In the genomic region with DNA sequence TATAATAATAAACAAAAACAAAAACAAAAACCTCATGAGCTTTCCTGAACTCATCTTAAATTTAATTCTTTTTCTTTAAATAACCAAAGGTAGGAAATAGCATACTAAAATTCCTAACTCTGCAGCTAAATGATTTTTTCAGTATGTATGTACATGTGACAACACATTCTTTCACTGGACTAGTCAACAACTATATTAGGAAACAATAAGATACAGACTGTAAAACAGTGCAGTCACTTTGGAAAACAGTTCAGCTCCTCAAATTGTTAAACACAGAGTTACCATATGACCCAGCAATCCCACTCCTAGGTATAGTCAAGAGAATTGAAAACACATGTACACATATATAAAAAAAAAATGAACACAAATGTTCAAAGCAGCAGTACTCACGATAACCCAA, we compare ENCODE assay signal across 28 cellular contexts.
"Had no signal": no experiment of that assay in that cellular context is flagged by ENCODE, and none has a peak within 500 bp of the region (broad histone marks: within the 10 kb centered on the region; RNA-seq: fewer than 3 reads in every experiment).

No MANE protein-coding gene starts in this region.

- H3K27me3 ChIP-seq: brain microvascular endothelial cell, colonic mucosa, foreskin keratinocyte, gastrocnemius medialis, heart left ventricle had no signal

- DNase-seq: activated CD4-positive, alpha-beta memory T cell treated with anti-CD3 and anti-CD28 coated beads, Interleukin-2, amount 10 ng/mL, durations not matched to agents 7 days and 5 days; activated CD4-positive, alpha-beta T cell treated with anti-CD3 and anti-CD28 coated beads for 1 hour; activated CD4-positive, alpha-beta T cell treated with anti-CD3 and anti-CD28 coated beads for 4 hours; activated CD4-positive, alpha-beta T cell treated with anti-CD3 and anti-CD28 coated beads, Interleukin-2, amount 10 ng/mL, durations not matched to agents 7 days and 5 days; activated CD4-positive, alpha-beta T cell treated with anti-CD3 and anti-CD28 coated beads, Interleukin-2, amount 50 U/mL, for 4 hours; activated CD4-positive, CD25-positive, alpha-beta regulatory T cell; activated effector memory CD4-positive, alpha-beta T cell treated with Interleukin-2 at 50 U/mL for 16 hours; activated gamma-delta T cell treated with Interleukin-2 at 50 U/mL for 16 hours; activated naive CD4-positive, alpha-beta T cell treated with anti-CD3 and anti-CD28 coated beads, Interleukin-2, amount 50 U/mL, for 16 hours; activated naive CD4-positive, alpha-beta T cell treated with Interleukin-2 at 50 U/mL for 16 hours; activated T-cell treated with anti-CD3 and anti-CD28 coated beads, Interleukin-2, amount 50 U/mL, for 4 hours; amniotic stem cell; anterior cingulate cortex; brain microvascular endothelial cell; central memory CD4-positive, alpha-beta T cell; cerebellar nuclear complex; colonic mucosa; effector memory CD4-positive, alpha-beta T cell; endodermal cell; foreskin keratinocyte; gastrocnemius medialis; glutamatergic neuron; heart left ventricle; T-helper 1 cell; T-helper 2 cell had no signal

- H3K27ac Mint-ChIP-seq: activated CD4-positive, alpha-beta memory T cell treated with anti-CD3 and anti-CD28 coated beads, Interleukin-2, amount 10 ng/mL, durations not matched to agents 7 days and 5 days; activated CD4-positive, alpha-beta T cell treated with anti-CD3 and anti-CD28 coated beads, Interleukin-2, amount 10 ng/mL, durations not matched to agents 7 days and 5 days; activated naive CD8-positive, alpha-beta T cell; activated T-helper 17 cell treated with anti-CD3 and anti-CD28 coated beads, Interleukin-2, amount 50 U/mL, for 72 hours; endodermal cell had no signal

- ATAC-seq: activated T-cell treated with anti-CD3 and anti-CD28 coated beads, Interleukin-2, amount 50 U/mL, for 4 hours; activated T-helper 17 cell treated with anti-CD3 and anti-CD28 coated beads, Interleukin-2, amount 50 U/mL, for 72 hours; esophagus mucosa; foreskin keratinocyte had no signal

- H3K4me1 ChIP-seq: colonic mucosa had no signal

- H3K27ac ChIP-seq: brain microvascular endothelial cell, colonic mucosa, foreskin keratinocyte, gastrocnemius medialis had no signal

- H3K4me3 Mint-ChIP-seq: activated CD4-positive, alpha-beta memory T cell treated with anti-CD3 and anti-CD28 coated beads, Interleukin-2, amount 10 ng/mL, durations not matched to agents 7 days and 5 days; activated CD4-positive, alpha-beta T cell treated with anti-CD3 and anti-CD28 coated beads, Interleukin-2, amount 10 ng/mL, durations not matched to agents 7 days and 5 days; activated naive CD8-positive, alpha-beta T cell; activated T-cell treated with anti-CD3 and anti-CD28 coated beads, Interleukin-2, amount 50 U/mL, for 4 hours; activated T-helper 17 cell treated with anti-CD3 and anti-CD28 coated beads, Interleukin-2, amount 50 U/mL, for 72 hours; endodermal cell had no signal

- H3K4me3 ChIP-seq: colonic mucosa, gastrocnemius medialis, heart left ventricle had no signal

- H3K9me3 Mint-ChIP-seq: activated CD4-positive, alpha-beta memory T cell treated with anti-CD3 and anti-CD28 coated beads, Interleukin-2, amount 10 ng/mL, durations not matched to agents 7 days and 5 days; activated CD4-positive, alpha-beta T cell treated with anti-CD3 and anti-CD28 coated beads, Interleukin-2, amount 10 ng/mL, durations not matched to agents 7 days and 5 days; activated T-cell treated with anti-CD3 and anti-CD28 coated beads, Interleukin-2, amount 50 U/mL, for 4 hours; activated T-helper 17 cell treated with anti-CD3 and anti-CD28 coated beads, Interleukin-2, amount 50 U/mL, for 72 hours; endodermal cell had no signal

- H3K9me3 ChIP-seq: colonic mucosa, gastrocnemius medialis, heart left ventricle had no signal

- H3K36me3 ChIP-seq: brain microvascular endothelial cell, colonic mucosa, gastrocnemius medialis, heart left ventricle had no signal

- H3K27me3 Mint-ChIP-seq: activated CD4-positive, alpha-beta memory T cell treated with anti-CD3 and anti-CD28 coated beads, Interleukin-2, amount 10 ng/mL, durations not matched to agents 7 days and 5 days; activated CD4-positive, alpha-beta T cell treated with anti-CD3 and anti-CD28 coated beads, Interleukin-2, amount 10 ng/mL, durations not matched to agents 7 days and 5 days; activated naive CD8-positive, alpha-beta T cell; activated T-helper 17 cell treated with anti-CD3 and anti-CD28 coated beads, Interleukin-2, amount 50 U/mL, for 72 hours had no signal
